8 cellular contexts compared by ENCODE assay signal in genomic region chr6:84764332-84765049, GRCh38. TPM values are rescaled to one million over a fixed set of nuclear protein-coding genes. Genes with fewer than 3 reads are reported as not detected.
A peak's percentile ranks its signal among the peaks of the same experiment; 100 is the strongest.
DNase-seq lines count a peak whose midpoint lies in the region; ATAC-seq and TF ChIP-seq lines count a peak whose summit lies in the region.

TBX18 (minus strand) TSS chr6:84764598; CDS start chr6:84764181, 417 bp downstream.

- H3K4me3 Mint-ChIP-seq in activated naive CD8-positive, alpha-beta T cell treated with anti-CD3 and anti-CD28 coated beads for 36 hours, result peak within 1 kb of the TSS; percentile 40

- H3K27me3 ChIP-seq in heart left ventricle, result peaks cover 9 to 96% (median 78%) of the 10 kb centered on the region in 9 donors
- H3K27me3 ChIP-seq in ovary, result no peaks in the 10 kb centered on the region

- TF ChIP-seq CTCF in heart left ventricle (IDR thresholded peaks at IDR 0.05) (peak in 1 of 12 donors; percentile 20), ovary (IDR thresholded peaks at IDR 0.05) (no peak)

- peak; percentile 45 for TF ChIP-seq EP300 in ovary (IDR thresholded peaks at IDR 0.05)

- H3K36me3 ChIP-seq in heart left ventricle (no peaks in the 10 kb centered on the region), ovary (no peaks in the 10 kb centered on the region)

- ATAC-seq in heart left ventricle, result peak; percentile 87 to 94 (median 92)
- ATAC-seq in HG02678 (IDR thresholded peaks at IDR 0.05; ENCODE audit: unreplicated experiment), result no peak
- ATAC-seq in HG03045 (IDR thresholded peaks at IDR 0.05; ENCODE audit: unreplicated experiment), result no peak
- no peak for ATAC-seq in GM18907 (IDR thresholded peaks at IDR 0.05; ENCODE audit: unreplicated experiment)

- H3K9me3 ChIP-seq in heart left ventricle, result no peaks in the 10 kb centered on the region
- no peaks in the 10 kb centered on the region for H3K9me3 ChIP-seq in ovary

- peak in 1 of 2 donors; percentile 20 for TF ChIP-seq POLR2A in heart left ventricle (IDR thresholded peaks at IDR 0.05)
- peak; percentile 43 for TF ChIP-seq POLR2A in ovary (IDR thresholded peaks at IDR 0.05)

- DNase-seq in COLO829 (ENCODE audit: low spot score), result peak; percentile 85
- peak; percentile 18 for DNase-seq in KBM-7
- DNase-seq in activated naive CD8-positive, alpha-beta T cell treated with anti-CD3 and anti-CD28 coated beads for 36 hours, result no peak
- peak; percentile 88 to 94 (median 91) for DNase-seq in heart left ventricle
- peak; percentile 71 to 96 (median 90) for DNase-seq in ovary

- H3K4me3 ChIP-seq in heart left ventricle (peak within 1 kb of the TSS; percentile 20 to 75 (median 62)), ovary (peak within 1 kb of the TSS; percentile 57)

- H3K36me3 Mint-ChIP-seq in activated naive CD8-positive, alpha-beta T cell treated with anti-CD3 and anti-CD28 coated beads for 36 hours, result peaks cover 10% of the 10 kb centered on the region

- peaks cover 11% of the 10 kb centered on the region for H3K4me1 Mint-ChIP-seq in activated naive CD8-positive, alpha-beta T cell treated with anti-CD3 and anti-CD28 coated beads for 36 hours

- H3K27ac ChIP-seq in heart left ventricle, result peak within 1 kb of the TSS; percentile 61 to 91 (median 84)
- H3K27ac ChIP-seq in ovary, result peak within 1 kb of the TSS; percentile 55 to 76

- 1% methylated on average over 37 to 42 of the region's 42 CpGs for WGBS in heart left ventricle, 4 donors
- 1% methylated on average over 42 of the region's 42 CpGs for WGBS in ovary, 3 donors

- peaks cover 12% of the 10 kb centered on the region for H3K9me3 Mint-ChIP-seq in activated naive CD8-positive, alpha-beta T cell treated with anti-CD3 and anti-CD28 coated beads for 36 hours

- peak within 1 kb of the TSS; percentile 35 for H3K27ac Mint-ChIP-seq in activated naive CD8-positive, alpha-beta T cell treated with anti-CD3 and anti-CD28 coated beads for 36 hours

- H3K4me1 ChIP-seq in heart left ventricle, result peaks cover 0 to 19% (median 0%) of the 10 kb centered on the region in 12 donors
- H3K4me1 ChIP-seq in ovary (ENCODE audit: insufficient read depth), result no peaks in the 10 kb centered on the region

- H3K27me3 Mint-ChIP-seq in activated naive CD8-positive, alpha-beta T cell treated with anti-CD3 and anti-CD28 coated beads for 36 hours, result peaks cover 89% of the 10 kb centered on the region

- intact Hi-C loops in heart left ventricle (cut with DNase I), result loop anchor here in 2 of 10 donors (5.0 to 10.0 kb wide), 3 partner anchors 120 to 340 kb away; no protein-coding TSS in a partner anchor
- intact Hi-C loops in ovary (cut with DNase I), result no loop called here

- in situ Hi-C loops in KBM-7 (cut with MboI; ENCODE audit: low pct_unique_long_range_greater_than_20kb, low sequenced_read_pairs), result no loop called here

RNA-seq across cellular contexts. Expression of gene TBX18, which starts in this region (rescaled TPM):
- total RNA-seq in activated naive CD8-positive, alpha-beta T cell treated with anti-CD3 and anti-CD28 coated beads for 36 hours, result not detected
- total RNA-seq in heart left ventricle (10 to 100 TPM in 1 of 9 donors, 1 to 10 TPM in 8; 1.3 to 14.9 (median 3.8) TPM), ovary (10 to 100 TPM in 1 of 7 donors, 1 to 10 TPM in 6; 1.3 to 13.3 (median 5.4) TPM)
- polyA plus RNA-seq in heart left ventricle (1 to 10 TPM; 1.7 to 2.1 TPM), ovary (1 to 10 TPM; 1.5 to 7.2 TPM)

Comparison
In these comparisons a context has a peak if more than half of its experiments do, and no peak if none do; other contexts are left out.
1. ATAC-seq: peak in heart left ventricle (4 of 4); none in HG02678 (single experiment), HG03045 (single experiment) and GM18907 (single experiment).